Comparison of ENCODE assay signal across 9 cellular contexts in genomic region chr18:5543036-5543671, GRCh38. TPM values are rescaled to one million over a fixed set of nuclear protein-coding genes. Genes with fewer than 3 reads are reported as not detected.
DNase-seq lines count a peak whose midpoint lies in the region; ATAC-seq and TF ChIP-seq lines count a peak whose summit lies in the region.
"Had no signal": no experiment of that assay in that cellular context is flagged by ENCODE, and none has a peak within 500 bp of the region (broad histone marks: within the 10 kb centered on the region; RNA-seq: fewer than 3 reads in every experiment).

No MANE protein-coding gene starts in this region.

- H3K36me3 Mint-ChIP-seq in GM23338 (ENCODE audit: low read depth), result no peaks in the 10 kb centered on the region; the same call in 2 of the 3 replicates

- H3K4me3 ChIP-seq in GM23338, result peak overlapping the region; percentile 76
- peak overlapping the region; percentile 88 for H3K4me3 ChIP-seq in adipocyte (ENCODE audit: low read length)
- H3K4me3 ChIP-seq in iPS-11a (ENCODE audit: low read depth, low read length), result peak overlapping the region; percentile 72
- H3K4me3 ChIP-seq in skeletal muscle satellite cell (ENCODE audit: low read length), result peak overlapping the region; percentile 30

- H3K27me3 Mint-ChIP-seq in GM23338 (ENCODE audit: insufficient read depth, low read depth, poor library complexity), result peaks cover 5% of the 10 kb centered on the region

- H3K9me3 Mint-ChIP-seq in GM23338, result no peaks in the 10 kb centered on the region

- H3K4me1 Mint-ChIP-seq in GM23338, result peaks cover 36% of the 10 kb centered on the region

- DNase-seq in GM23338 (ENCODE audit: low spot score) (peak; percentile 74), adipocyte (ENCODE audit: low read depth) (peak; percentile 65)
- DNase-seq in stimulated activated CD4-positive, alpha-beta T cell treated with anti-CD3 and anti-CD28 coated beads, Interleukin-2, amount 100 ng/mL, for 48 hours, result no peak
- DNase-seq: activated gamma-delta T cell had no signal

- H3K27ac ChIP-seq in GM23338 (ENCODE audit: low read depth), result no peak overlapping the region

- H4K20me1 ChIP-seq in GM23338 (replicated peaks; ENCODE audit: insufficient read depth), result no peaks in the 10 kb centered on the region

- H3K4me1 ChIP-seq in GM23338 (ENCODE audit: insufficient read depth) (peaks cover 21% of the 10 kb centered on the region), adipocyte (ENCODE audit: control insufficient read depth, insufficient read depth, low read length) (peaks cover 55% of the 10 kb centered on the region), skeletal muscle satellite cell (ENCODE audit: control insufficient read depth, insufficient read depth, low read length) (no peaks in the 10 kb centered on the region)

- H3K36me3 ChIP-seq in GM23338 (ENCODE audit: insufficient read depth) (no peaks in the 10 kb centered on the region), adipocyte (ENCODE audit: control insufficient read depth, insufficient read depth, low read length, severe bottlenecking) (no peaks in the 10 kb centered on the region), skeletal muscle satellite cell (ENCODE audit: insufficient read depth, low read length) (no peaks in the 10 kb centered on the region)

- H3K4me2 ChIP-seq in GM23338 (peak overlapping the region; percentile 90), skeletal muscle satellite cell (ENCODE audit: low read length) (no peak overlapping the region)

- no peak for TF ChIP-seq CTCF in GM23338 (conservative IDR thresholded peaks at IDR 0.05; ENCODE audit: low read depth in 2 of 2)

- peaks cover 23% of the 10 kb centered on the region for H3K27me3 ChIP-seq in GM23338 (ENCODE audit: insufficient read depth)
- no peaks in the 10 kb centered on the region for H3K27me3 ChIP-seq in adipocyte (replicated peaks; ENCODE audit: control insufficient read depth, insufficient read depth, low read length)
- peaks cover 3% of the 10 kb centered on the region for H3K27me3 ChIP-seq in skeletal muscle satellite cell (ENCODE audit: control insufficient read depth, insufficient read depth, low read length)

- H3K79me2 ChIP-seq in GM23338 (replicated peaks; ENCODE audit: insufficient read depth), result no peaks in the 10 kb centered on the region

- peak overlapping the region; percentile 84 for H3K4me3 Mint-ChIP-seq in GM23338

- no peak overlapping the region for H3K27ac Mint-ChIP-seq in GM23338

- H3F3A ChIP-seq in GM23338 (replicated peaks; ENCODE audit: low read depth), result no peaks in the 10 kb centered on the region

- no peak overlapping the region for H2AFZ ChIP-seq in GM23338

- H3K9me2 ChIP-seq in GM23338 (ENCODE audit: insufficient read depth), result no peaks in the 10 kb centered on the region

- ATAC-seq in GM23338, result peak; percentile 44
- no peak for ATAC-seq in HG03521 (IDR thresholded peaks at IDR 0.05; ENCODE audit: unreplicated experiment)
- no peak for ATAC-seq in HG03095 (IDR thresholded peaks at IDR 0.05; ENCODE audit: unreplicated experiment)
- ATAC-seq in GM21619 (IDR thresholded peaks at IDR 0.05; ENCODE audit: unreplicated experiment), result no peak

- H3K9ac ChIP-seq in adipocyte (ENCODE audit: low read length) (peak overlapping the region; percentile 88), skeletal muscle satellite cell (ENCODE audit: low read depth, low read length) (no peak overlapping the region)

- H3K9me3 ChIP-seq in adipocyte (ENCODE audit: control insufficient read depth, low read length) (no peaks in the 10 kb centered on the region), skeletal muscle satellite cell (replicated peaks; ENCODE audit: low read length) (no peaks in the 10 kb centered on the region)

TF ChIP-seq in GM23338, 12 proteins besides CTCF, POLR2A, EP300 and RAD21 (continues in another document):
- no peak for TF ChIP-seq REST (IDR thresholded peaks at IDR 0.05; ENCODE audit: unreplicated experiment)
- no peak for TF ChIP-seq CREB1 (CRISPR knock-in tag; IDR thresholded peaks at IDR 0.05; ENCODE audit: low read depth)
- no peak for TF ChIP-seq ZNF114 (CRISPR knock-in tag; IDR thresholded peaks at IDR 0.05)
- no peak for TF ChIP-seq NANOG (IDR thresholded peaks at IDR 0.05; ENCODE audit: borderline replicate concordance)
- TF ChIP-seq ZNF331 (CRISPR knock-in tag; IDR thresholded peaks at IDR 0.05; ENCODE audit: low read depth), result no peak
- TF ChIP-seq EZH2phosphoT487 (IDR thresholded peaks at IDR 0.05; ENCODE audit: unreplicated experiment), result no peak
- TF ChIP-seq EZH2 (IDR thresholded peaks at IDR 0.05; ENCODE audit: low read depth, unreplicated experiment), result no peak
- TF ChIP-seq JUNB (IDR thresholded peaks at IDR 0.05; ENCODE audit: unreplicated experiment), result no peak
- TF ChIP-seq, protein P1, sequence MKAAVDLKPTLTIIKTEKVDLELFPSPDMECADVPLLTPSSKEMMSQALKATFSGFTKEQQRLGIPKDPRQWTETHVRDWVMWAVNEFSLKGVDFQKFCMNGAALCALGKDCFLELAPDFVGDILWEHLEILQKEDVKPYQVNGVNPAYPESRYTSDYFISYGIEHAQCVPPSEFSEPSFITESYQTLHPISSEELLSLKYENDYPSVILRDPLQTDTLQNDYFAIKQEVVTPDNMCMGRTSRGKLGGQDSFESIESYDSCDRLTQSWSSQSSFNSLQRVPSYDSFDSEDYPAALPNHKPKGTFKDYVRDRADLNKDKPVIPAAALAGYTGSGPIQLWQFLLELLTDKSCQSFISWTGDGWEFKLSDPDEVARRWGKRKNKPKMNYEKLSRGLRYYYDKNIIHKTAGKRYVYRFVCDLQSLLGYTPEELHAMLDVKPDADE (IDR thresholded peaks at IDR 0.05), result no peak
- no peak for TF ChIP-seq STAT1 (IDR thresholded peaks at IDR 0.05; ENCODE audit: unreplicated experiment)
- TF ChIP-seq POLR2AphosphoS5 (IDR thresholded peaks at IDR 0.05; ENCODE audit: low read depth), result no peak

RNA-seq across cellular contexts. Expression of gene EPB41L3, which starts 0.6 kb away (rescaled TPM):
- total RNA-seq in GM23338 (2014; rRNA removed; shearing (Covaris generic)), result 11.7 and 17.0 TPM in 2 replicates
- 5.0 and 8.0 TPM in 2 replicates for polyA plus RNA-seq in GM23338 (2016; fragmentation: Nextera tagmentation; extraction: Ambion mirVana)
- 80.1 and 100 TPM in 2 replicates for total RNA-seq in skeletal muscle satellite cell (2012; rRNA removed)

Comparison
In these comparisons a context has a peak if more than half of its experiments do, and no peak if none do; other contexts are left out.
1. DNase-seq: peak in GM23338 (single experiment) and adipocyte (single experiment); none in stimulated activated CD4-positive, alpha-beta T cell treated with anti-CD3 and anti-CD28 coated beads, Interleukin-2, amount 100 ng/mL, for 48 hours (0 of 2).
2. H3K4me3 ChIP-seq: peak in every context shown above with its lines; median percentile 88 in adipocyte; 76 in GM23338; 72 in iPS-11a; 30 in skeletal muscle satellite cell.